ENCODE assay signal across 13 cellular contexts in genomic region chr13:73521291-73521626, GRCh38.
DNase-seq lines count a peak whose midpoint lies in the region; ATAC-seq and TF ChIP-seq lines count a peak whose summit lies in the region.
"Had no signal": no experiment of that assay in that cellular context is flagged by ENCODE, and none has a peak within 500 bp of the region (broad histone marks: within the 10 kb centered on the region; RNA-seq: fewer than 3 reads in every experiment).

No MANE protein-coding gene starts in this region.

- H3K27ac Mint-ChIP-seq in activated naive CD4-positive, alpha-beta T cell treated with anti-CD3 and anti-CD28 coated beads, Interleukin-2, amount 50 U/mL, for 72 hours, result peak overlapping the region; percentile 44 to 86
- H3K27ac Mint-ChIP-seq: activated B cell treated with CpG ODN at 0.5 μM for 24 hours had no signal

- H3K4me2 ChIP-seq in MM.1S (ENCODE audit: low read depth, low read length), result no peak overlapping the region
- peak overlapping the region; percentile 34 for H3K4me2 ChIP-seq in osteoblast (ENCODE audit: insufficient read depth, low read length)

- H3F3A ChIP-seq in MM.1S (ENCODE audit: insufficient read depth, low read length), result no peaks in the 10 kb centered on the region

- peaks cover 0 to 7% of the 10 kb centered on the region in 2 donors for H3K9me3 Mint-ChIP-seq in activated naive CD4-positive, alpha-beta T cell treated with anti-CD3 and anti-CD28 coated beads, Interleukin-2, amount 50 U/mL, for 72 hours
- H3K9me3 Mint-ChIP-seq: activated B cell treated with CpG ODN at 0.5 μM for 24 hours had no signal

- H2AFZ ChIP-seq in MM.1S (ENCODE audit: low read length), result no peak overlapping the region
- peak overlapping the region; percentile 14 for H2AFZ ChIP-seq in osteoblast (ENCODE audit: low read length)

- H3K27ac ChIP-seq in MM.1S (ENCODE audit: low read length) (no peak overlapping the region), osteoblast (ENCODE audit: low read depth, low read length) (no peak overlapping the region), colonic mucosa (no peak overlapping the region)
- H3K27ac ChIP-seq: psoas muscle had no signal

- no peak for TF ChIP-seq CTCF in MM.1S (IDR thresholded peaks at IDR 0.05; ENCODE audit: low read length)
- TF ChIP-seq CTCF in osteoblast (IDR thresholded peaks at IDR 0.05; ENCODE audit: extremely low read depth, low read depth, low read length), result no peak
- TF ChIP-seq CTCF in colonic mucosa (IDR thresholded peaks at IDR 0.05), result no peak

- no peaks in the 10 kb centered on the region for H3K9me2 ChIP-seq in MM.1S (replicated peaks; ENCODE audit: insufficient read depth, low read length)

- ATAC-seq in activated CD4-positive, CD25-positive, alpha-beta regulatory T cell treated with anti-CD3 and anti-CD28 coated beads, Interleukin-2, amount 50 U/mL, for 24 hours, result peak; percentile 43 to 52
- ATAC-seq in activated naive CD4-positive, alpha-beta T cell treated with anti-CD3 and anti-CD28 coated beads, Interleukin-2, amount 50 U/mL, for 72 hours, result peak; percentile 74 to 85
- no peak for ATAC-seq in HG02938 (IDR thresholded peaks at IDR 0.05; ENCODE audit: unreplicated experiment)

- H3K9me3 ChIP-seq in MM.1S (replicated peaks; ENCODE audit: insufficient read depth, low read length) (no peaks in the 10 kb centered on the region), osteoblast (ENCODE audit: low read depth, low read length) (no peaks in the 10 kb centered on the region), colonic mucosa (no peaks in the 10 kb centered on the region)
- H3K9me3 ChIP-seq: psoas muscle had no signal

- no peaks in the 10 kb centered on the region for H3K36me3 ChIP-seq in MM.1S (replicated peaks; ENCODE audit: insufficient read depth, low read length)
- no peaks in the 10 kb centered on the region for H3K36me3 ChIP-seq in osteoblast (ENCODE audit: insufficient read depth, low read length)
- no peaks in the 10 kb centered on the region for H3K36me3 ChIP-seq in colonic mucosa

- no peaks in the 10 kb centered on the region for H3K4me1 ChIP-seq in MM.1S (ENCODE audit: low read length)
- H3K4me1 ChIP-seq in osteoblast (ENCODE audit: insufficient read depth, low read length), result no peaks in the 10 kb centered on the region
- no peaks in the 10 kb centered on the region for H3K4me1 ChIP-seq in colonic mucosa
- H3K4me1 ChIP-seq: psoas muscle had no signal

- no peak overlapping the region for H3K4me3 ChIP-seq in MM.1S (ENCODE audit: low read length)
- peak overlapping the region; percentile 20 for H3K4me3 ChIP-seq in osteoblast (ENCODE audit: insufficient read depth, low read length)
- H3K4me3 ChIP-seq in colonic mucosa, result no peak overlapping the region
- H3K4me3 ChIP-seq: psoas muscle had no signal

- no peaks in the 10 kb centered on the region for H3K36me3 Mint-ChIP-seq in activated naive CD4-positive, alpha-beta T cell treated with anti-CD3 and anti-CD28 coated beads, Interleukin-2, amount 50 U/mL, for 72 hours

- DNase-seq in activated CD4-positive, CD25-positive, alpha-beta regulatory T cell (lab: John Stamatoyannopoulos, UW), result no peak
- peak; percentile 26 for DNase-seq in MM.1S
- DNase-seq in activated naive CD4-positive, alpha-beta T cell treated with anti-CD3 and anti-CD28 coated beads, Interleukin-2, amount 50 U/mL, for 72 hours (ENCODE audit: low spot score in 2 of 2), result no peak
- no peak for DNase-seq in osteoblast (ENCODE audit: insufficient read length, low spot score, missing footprints)
- DNase-seq in colonic mucosa, result no peak
- no peak for DNase-seq in stimulated activated CD4-positive, alpha-beta T cell treated with anti-CD3 and anti-CD28 coated beads, Interleukin-12 subunit alpha, Interleukin-12 subunit beta, amount 100 ng/mL, for 4 hours
- DNase-seq: activated B cell treated with CpG ODN at 0.5 μM for 24 hours; amygdala; effector CD4-positive, alpha-beta T cell; NCI-H774; psoas muscle had no signal

- intact Hi-C loops in colonic mucosa (cut with DNase I), result no loop called here

- no peaks in the 10 kb centered on the region for H3K79me2 ChIP-seq in MM.1S (ENCODE audit: low read length)
- no peaks in the 10 kb centered on the region for H3K79me2 ChIP-seq in osteoblast (ENCODE audit: insufficient read depth, low read length)

- H3K27me3 ChIP-seq in MM.1S (replicated peaks; ENCODE audit: insufficient read depth, low read length), result no peaks in the 10 kb centered on the region
- no peaks in the 10 kb centered on the region for H3K27me3 ChIP-seq in osteoblast (ENCODE audit: insufficient read depth, low read length)
- no peaks in the 10 kb centered on the region for H3K27me3 ChIP-seq in colonic mucosa

- no peak overlapping the region for H3K9ac ChIP-seq in MM.1S (ENCODE audit: low read length)
- H3K9ac ChIP-seq in colonic mucosa (ENCODE audit: low read depth in 2 of 2, low read length in 2 of 2), result peak overlapping the region in 1 of 2 donors; percentile 8

- H4K20me1 ChIP-seq in MM.1S (ENCODE audit: insufficient read depth, low read length) (no peaks in the 10 kb centered on the region), osteoblast (ENCODE audit: insufficient read depth, low read length) (no peaks in the 10 kb centered on the region)
